In the genomic region with DNA sequence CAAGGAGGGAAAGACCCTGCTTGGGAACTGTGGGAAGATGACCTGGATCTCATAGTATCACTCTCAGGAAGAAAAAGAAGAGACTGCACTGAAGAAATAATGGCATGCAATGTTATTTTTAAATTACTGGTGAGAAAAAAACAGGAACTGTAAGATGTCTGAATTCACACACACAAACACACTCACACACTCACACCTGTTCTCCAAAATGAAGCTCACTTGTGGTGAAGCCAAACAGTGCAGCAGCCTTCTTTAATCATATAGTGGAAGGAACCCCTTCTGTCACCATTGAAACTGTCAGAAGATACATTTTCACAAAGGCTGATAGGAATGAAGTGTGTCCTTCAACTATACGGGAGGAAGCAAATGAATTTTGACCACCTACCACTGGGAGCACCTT, we compare ENCODE assay signal across 18 cellular contexts.
"Had no signal": no experiment of that assay in that cellular context is flagged by ENCODE, and none has a peak within 500 bp of the region (broad histone marks: within the 10 kb centered on the region; RNA-seq: fewer than 3 reads in every experiment).

No MANE protein-coding gene starts in this region.

- H3K36me3 ChIP-seq: adrenal gland, left ventricle myocardium inferior, sigmoid colon, spleen had no signal

- H3K9me3 ChIP-seq: adrenal gland, sigmoid colon, spleen had no signal

- H3K4me1 ChIP-seq: adrenal gland, left ventricle myocardium inferior, sigmoid colon, spleen had no signal

- H3K27ac ChIP-seq: adrenal gland, left ventricle myocardium inferior, sigmoid colon, spleen, VCaP had no signal

- H3K27me3 ChIP-seq: adrenal gland, sigmoid colon, spleen had no signal

- H3K4me3 ChIP-seq: adrenal gland, left ventricle myocardium inferior, sigmoid colon, spleen had no signal

- FAIRE-seq: astrocyte, bronchial epithelial cell, frontal cortex, kidney had no signal

- ATAC-seq: activated T-cell treated with anti-CD3 and anti-CD28 coated beads, Interleukin-2, amount 50 U/mL, for 72 hours had no signal

- DNase-seq: activated CD4-positive, alpha-beta T cell treated with anti-CD3 and anti-CD28 coated beads for 1 hour; activated gamma-delta T cell; activated T-cell treated with anti-CD3 and anti-CD28 coated beads, Interleukin-2, amount 50 U/mL, for 72 hours; adrenal gland; cerebellar nuclear complex; cortex of kidney; kidney; left ventricle myocardium inferior; midbrain; nucleus accumbens; sigmoid colon; spleen; stimulated activated CD4-positive, alpha-beta T cell treated with anti-CD3 and anti-CD28 coated beads, Interleukin-4, amount 100 ng/mL, for 4 hours; stimulated activated naive CD4-positive, alpha-beta T cell had no signal
